In the genomic region with DNA sequence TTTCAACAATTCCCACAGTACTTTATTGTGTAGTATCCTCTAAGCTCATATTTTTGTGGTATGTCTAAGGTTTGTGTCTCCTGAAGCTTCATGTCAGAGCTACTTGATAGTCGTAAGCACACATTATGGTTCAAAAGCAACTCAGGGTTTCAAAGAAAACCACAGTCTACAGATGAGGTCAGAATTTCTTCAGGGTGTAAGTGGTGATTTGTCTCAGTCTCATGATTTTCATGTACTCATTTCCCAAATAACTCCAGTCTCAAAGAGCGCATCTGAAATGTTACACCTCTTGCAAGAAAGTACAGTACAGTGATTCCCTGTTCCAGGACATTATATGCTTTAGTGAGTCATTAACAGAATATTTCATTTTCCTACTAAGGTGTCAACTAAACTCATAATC, we compare ENCODE assay signal across 1 cellular context.
TF ChIP-seq lines count a peak whose summit lies in the region.

No MANE protein-coding gene starts in this region.

TF ChIP-seq in HCT116, 20 proteins besides CTCF, POLR2A, EP300 and RAD21 (continued from another document):
- TF ChIP-seq, protein P1, sequence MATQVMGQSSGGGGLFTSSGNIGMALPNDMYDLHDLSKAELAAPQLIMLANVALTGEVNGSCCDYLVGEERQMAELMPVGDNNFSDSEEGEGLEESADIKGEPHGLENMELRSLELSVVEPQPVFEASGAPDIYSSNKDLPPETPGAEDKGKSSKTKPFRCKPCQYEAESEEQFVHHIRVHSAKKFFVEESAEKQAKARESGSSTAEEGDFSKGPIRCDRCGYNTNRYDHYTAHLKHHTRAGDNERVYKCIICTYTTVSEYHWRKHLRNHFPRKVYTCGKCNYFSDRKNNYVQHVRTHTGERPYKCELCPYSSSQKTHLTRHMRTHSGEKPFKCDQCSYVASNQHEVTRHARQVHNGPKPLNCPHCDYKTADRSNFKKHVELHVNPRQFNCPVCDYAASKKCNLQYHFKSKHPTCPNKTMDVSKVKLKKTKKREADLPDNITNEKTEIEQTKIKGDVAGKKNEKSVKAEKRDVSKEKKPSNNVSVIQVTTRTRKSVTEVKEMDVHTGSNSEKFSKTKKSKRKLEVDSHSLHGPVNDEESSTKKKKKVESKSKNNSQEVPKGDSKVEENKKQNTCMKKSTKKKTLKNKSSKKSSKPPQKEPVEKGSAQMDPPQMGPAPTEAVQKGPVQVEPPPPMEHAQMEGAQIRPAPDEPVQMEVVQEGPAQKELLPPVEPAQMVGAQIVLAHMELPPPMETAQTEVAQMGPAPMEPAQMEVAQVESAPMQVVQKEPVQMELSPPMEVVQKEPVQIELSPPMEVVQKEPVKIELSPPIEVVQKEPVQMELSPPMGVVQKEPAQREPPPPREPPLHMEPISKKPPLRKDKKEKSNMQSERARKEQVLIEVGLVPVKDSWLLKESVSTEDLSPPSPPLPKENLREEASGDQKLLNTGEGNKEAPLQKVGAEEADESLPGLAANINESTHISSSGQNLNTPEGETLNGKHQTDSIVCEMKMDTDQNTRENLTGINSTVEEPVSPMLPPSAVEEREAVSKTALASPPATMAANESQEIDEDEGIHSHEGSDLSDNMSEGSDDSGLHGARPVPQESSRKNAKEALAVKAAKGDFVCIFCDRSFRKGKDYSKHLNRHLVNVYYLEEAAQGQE (IDR thresholded peaks at IDR 0.05; ENCODE audit: low read depth): no peak
- no peak for TF ChIP-seq JUND (IDR thresholded peaks at IDR 0.05)
- TF ChIP-seq SIN3A (IDR thresholded peaks at IDR 0.05; ENCODE audit: low read depth): no peak
- TF ChIP-seq CEBPB (IDR thresholded peaks at IDR 0.05; ENCODE audit: low read depth): no peak
- TF ChIP-seq ELF1 (IDR thresholded peaks at IDR 0.05; ENCODE audit: borderline replicate concordance, low read depth): no peak
- no peak for TF ChIP-seq EZH2phosphoT487 (IDR thresholded peaks at IDR 0.05; ENCODE audit: borderline replicate concordance)
- TF ChIP-seq, protein P2, sequence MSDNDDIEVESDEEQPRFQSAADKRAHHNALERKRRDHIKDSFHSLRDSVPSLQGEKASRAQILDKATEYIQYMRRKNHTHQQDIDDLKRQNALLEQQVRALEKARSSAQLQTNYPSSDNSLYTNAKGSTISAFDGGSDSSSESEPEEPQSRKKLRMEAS (IDR thresholded peaks at IDR 0.05): no peak
- no peak for TF ChIP-seq ZNF274 (IDR thresholded peaks at IDR 0.05; ENCODE audit: low read depth, low read length)
TF ChIP-seq in HCT116: peak in this region for 0.
